Comparison of ENCODE assay signal across 1 cellular context in the genomic region with DNA sequence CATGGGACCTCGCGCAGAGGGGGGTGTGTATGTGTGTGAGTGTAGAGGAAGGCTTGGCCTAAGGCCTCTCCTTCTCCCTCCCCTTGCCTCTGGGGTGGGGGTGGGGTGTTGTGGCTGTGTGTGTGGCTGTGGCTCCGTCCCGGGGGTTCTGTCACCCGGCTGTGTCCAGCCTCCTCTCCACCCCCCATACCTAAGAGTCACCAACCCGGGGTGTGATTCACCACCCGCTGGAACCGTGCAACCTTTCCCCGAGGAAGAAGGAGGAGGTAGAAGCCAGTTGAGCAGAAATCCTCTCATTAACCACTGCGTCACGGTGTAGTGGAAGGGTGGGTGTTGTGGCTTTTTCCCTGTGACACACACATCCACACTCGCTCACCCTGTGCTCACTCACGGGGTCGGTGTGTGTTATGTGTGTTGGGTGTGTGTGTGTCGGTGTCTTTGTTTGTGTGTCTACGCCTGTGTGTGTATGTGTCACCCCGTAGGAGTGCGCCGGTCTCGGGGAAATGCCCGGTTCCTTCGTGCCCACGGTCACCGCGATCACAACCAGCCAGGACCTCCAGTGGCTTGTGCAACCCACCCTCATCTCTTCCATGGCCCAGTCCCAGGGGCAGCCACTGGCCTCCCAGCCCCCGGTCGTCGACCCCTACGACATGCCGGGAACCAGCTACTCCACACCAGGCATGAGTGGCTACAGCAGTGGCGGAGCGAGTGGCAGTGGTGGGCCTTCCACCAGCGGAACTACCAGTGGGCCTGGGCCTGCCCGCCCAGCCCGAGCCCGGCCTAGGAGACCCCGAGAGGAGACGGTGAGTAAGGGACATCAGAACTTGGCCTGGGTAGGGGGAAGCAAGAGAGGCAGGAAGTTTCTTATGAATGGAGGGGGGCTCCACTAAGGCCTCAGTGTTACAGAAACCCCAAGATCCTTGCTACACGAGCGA.
TF ChIP-seq lines count a peak whose summit lies in the region.

No MANE protein-coding gene starts in this region.

TF ChIP-seq in WTC11, 78 proteins besides CTCF, POLR2A, EP300 and RAD21 (continued from another document):
- TF ChIP-seq, protein P1, sequence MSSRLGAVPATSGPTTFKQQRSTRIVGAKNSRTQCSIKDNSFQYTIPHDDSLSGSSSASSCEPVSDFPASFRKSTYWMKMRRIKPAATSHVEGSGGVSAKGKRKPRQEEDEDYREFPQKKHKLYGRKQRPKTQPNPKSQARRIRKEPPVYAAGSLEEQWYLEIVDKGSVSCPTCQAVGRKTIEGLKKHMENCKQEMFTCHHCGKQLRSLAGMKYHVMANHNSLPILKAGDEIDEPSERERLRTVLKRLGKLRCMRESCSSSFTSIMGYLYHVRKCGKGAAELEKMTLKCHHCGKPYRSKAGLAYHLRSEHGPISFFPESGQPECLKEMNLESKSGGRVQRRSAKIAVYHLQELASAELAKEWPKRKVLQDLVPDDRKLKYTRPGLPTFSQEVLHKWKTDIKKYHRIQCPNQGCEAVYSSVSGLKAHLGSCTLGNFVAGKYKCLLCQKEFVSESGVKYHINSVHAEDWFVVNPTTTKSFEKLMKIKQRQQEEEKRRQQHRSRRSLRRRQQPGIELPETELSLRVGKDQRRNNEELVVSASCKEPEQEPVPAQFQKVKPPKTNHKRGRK (CRISPR knock-in tag; IDR thresholded peaks at IDR 0.05; ENCODE audit: borderline replicate concordance): no peak
- TF ChIP-seq TP53 (CRISPR knock-in tag; IDR thresholded peaks at IDR 0.05) (no peak), RELA (CRISPR knock-in tag; IDR thresholded peaks at IDR 0.05; ENCODE audit: borderline replicate concordance) (no peak), TCF7 (CRISPR knock-in tag; IDR thresholded peaks at IDR 0.05; ENCODE audit: low read depth) (no peak), ZNF396 (CRISPR knock-in tag; IDR thresholded peaks at IDR 0.05; ENCODE audit: borderline replicate concordance) (no peak)
- TF ChIP-seq, protein P2, sequence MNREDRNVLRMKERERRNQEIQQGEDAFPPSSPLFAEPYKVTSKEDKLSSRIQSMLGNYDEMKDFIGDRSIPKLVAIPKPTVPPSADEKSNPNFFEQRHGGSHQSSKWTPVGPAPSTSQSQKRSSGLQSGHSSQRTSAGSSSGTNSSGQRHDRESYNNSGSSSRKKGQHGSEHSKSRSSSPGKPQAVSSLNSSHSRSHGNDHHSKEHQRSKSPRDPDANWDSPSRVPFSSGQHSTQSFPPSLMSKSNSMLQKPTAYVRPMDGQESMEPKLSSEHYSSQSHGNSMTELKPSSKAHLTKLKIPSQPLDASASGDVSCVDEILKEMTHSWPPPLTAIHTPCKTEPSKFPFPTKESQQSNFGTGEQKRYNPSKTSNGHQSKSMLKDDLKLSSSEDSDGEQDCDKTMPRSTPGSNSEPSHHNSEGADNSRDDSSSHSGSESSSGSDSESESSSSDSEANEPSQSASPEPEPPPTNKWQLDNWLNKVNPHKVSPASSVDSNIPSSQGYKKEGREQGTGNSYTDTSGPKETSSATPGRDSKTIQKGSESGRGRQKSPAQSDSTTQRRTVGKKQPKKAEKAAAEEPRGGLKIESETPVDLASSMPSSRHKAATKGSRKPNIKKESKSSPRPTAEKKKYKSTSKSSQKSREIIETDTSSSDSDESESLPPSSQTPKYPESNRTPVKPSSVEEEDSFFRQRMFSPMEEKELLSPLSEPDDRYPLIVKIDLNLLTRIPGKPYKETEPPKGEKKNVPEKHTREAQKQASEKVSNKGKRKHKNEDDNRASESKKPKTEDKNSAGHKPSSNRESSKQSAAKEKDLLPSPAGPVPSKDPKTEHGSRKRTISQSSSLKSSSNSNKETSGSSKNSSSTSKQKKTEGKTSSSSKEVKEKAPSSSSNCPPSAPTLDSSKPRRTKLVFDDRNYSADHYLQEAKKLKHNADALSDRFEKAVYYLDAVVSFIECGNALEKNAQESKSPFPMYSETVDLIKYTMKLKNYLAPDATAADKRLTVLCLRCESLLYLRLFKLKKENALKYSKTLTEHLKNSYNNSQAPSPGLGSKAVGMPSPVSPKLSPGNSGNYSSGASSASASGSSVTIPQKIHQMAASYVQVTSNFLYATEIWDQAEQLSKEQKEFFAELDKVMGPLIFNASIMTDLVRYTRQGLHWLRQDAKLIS (CRISPR knock-in tag; IDR thresholded peaks at IDR 0.05; ENCODE audit: borderline replicate concordance): no peak
- TF ChIP-seq, protein P3, sequence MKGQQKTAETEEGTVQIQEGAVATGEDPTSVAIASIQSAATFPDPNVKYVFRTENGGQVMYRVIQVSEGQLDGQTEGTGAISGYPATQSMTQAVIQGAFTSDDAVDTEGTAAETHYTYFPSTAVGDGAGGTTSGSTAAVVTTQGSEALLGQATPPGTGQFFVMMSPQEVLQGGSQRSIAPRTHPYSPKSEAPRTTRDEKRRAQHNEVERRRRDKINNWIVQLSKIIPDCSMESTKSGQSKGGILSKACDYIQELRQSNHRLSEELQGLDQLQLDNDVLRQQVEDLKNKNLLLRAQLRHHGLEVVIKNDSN (CRISPR knock-in tag; IDR thresholded peaks at IDR 0.05): no peak
